In genomic region chr5:107670028-107670926, GRCh38 we compare ENCODE assay signal across 9 cellular contexts. TPM values are rescaled to one million over a fixed set of nuclear protein-coding genes. Genes with fewer than 3 reads are reported as not detected.
A peak's percentile ranks its signal among the peaks of the same experiment; 100 is the strongest.
DNase-seq lines count a peak whose midpoint lies in the region; ATAC-seq and TF ChIP-seq lines count a peak whose summit lies in the region.
"Had no signal": no experiment of that assay in that cellular context is flagged by ENCODE, and none has a peak within 500 bp of the region (broad histone marks: within the 10 kb centered on the region; RNA-seq: fewer than 3 reads in every experiment).

No MANE protein-coding gene starts in this region.

- RAD21 ChIA-PET in HCT116 (lab: Charles Lee; ENCODE audit: low non-redundant PET in 1 of 2, low total read pairs in 2 of 2, uncharacterized antibody in 2 of 2, unreplicated experiment in 2 of 2): no interaction called here

- H3K9me3 ChIP-seq in DND-41 (ENCODE audit: insufficient read depth, low read length, severe bottlenecking) (no peaks in the 10 kb centered on the region), HCT116 (ENCODE audit: control insufficient read depth in 1 of 2, insufficient read depth in 1 of 2, low read depth in 1 of 2, low read length in 2 of 2) (no peaks in the 10 kb centered on the region), SJCRH30 (replicated peaks) (no peaks in the 10 kb centered on the region), mucosa of rectum (ENCODE audit: control insufficient read depth in 2 of 2, low read length in 2 of 2) (no peaks in the 10 kb centered on the region), uterus (no peaks in the 10 kb centered on the region)

- peaks cover 15% of the 10 kb centered on the region for H3K36me3 Mint-ChIP-seq in effector memory CD8-positive, alpha-beta T cell (ENCODE audit: insufficient read depth)

- POLR2A ChIA-PET in HCT116 (lab: Charles Lee): no interaction called here

- peaks cover 28 to 31% of the 10 kb centered on the region in 2 donors for H3K4me1 Mint-ChIP-seq in effector memory CD8-positive, alpha-beta T cell (ENCODE audit: low read depth in 2 of 2)

- H3K36me3 ChIP-seq in DND-41 (ENCODE audit: insufficient read depth, low read length) (no peaks in the 10 kb centered on the region), HCT116 (ENCODE audit: control insufficient read depth in 1 of 2, insufficient read depth in 2 of 2, low read length in 2 of 2) (no peaks in the 10 kb centered on the region), SJCRH30 (peaks cover 3% of the 10 kb centered on the region; the same call in 1 of the 2 replicates), mucosa of rectum (ENCODE audit: control insufficient read depth in 2 of 2, insufficient read depth in 2 of 2, low read length in 2 of 2) (no peaks in the 10 kb centered on the region), uterus (no peaks in the 10 kb centered on the region)

- no peak for TF ChIP-seq RAD21 in HCT116 (IDR thresholded peaks at IDR 0.05; ENCODE audit: low read depth)

- H3K27me3 Mint-ChIP-seq in effector memory CD8-positive, alpha-beta T cell: peaks cover 49 to 74% of the 10 kb centered on the region in 2 donors

- peak overlapping the region; percentile 82 for H2AFZ ChIP-seq in DND-41 (ENCODE audit: low read depth, low read length)
- peak overlapping the region; percentile 62 for H2AFZ ChIP-seq in HCT116 (ENCODE audit: low read depth, low read length, poor library complexity, severe bottlenecking)

- H4K20me1 ChIP-seq in DND-41 (ENCODE audit: insufficient read depth, low read length) (no peaks in the 10 kb centered on the region), HCT116 (ENCODE audit: insufficient read depth) (no peaks in the 10 kb centered on the region)

- no TSS peak for BruUV-seq in HCT116 (replicated peaks; lab: Mats Ljungman, UMichigan)

- no peaks in the 10 kb centered on the region for H3K79me2 ChIP-seq in DND-41 (ENCODE audit: insufficient read depth, low read length)
- no peaks in the 10 kb centered on the region for H3K79me2 ChIP-seq in HCT116 (ENCODE audit: insufficient read depth, low read length)

- H3K9ac ChIP-seq in DND-41 (ENCODE audit: low read depth, low read length) (peak overlapping the region; percentile 64), HCT116 (ENCODE audit: low read length) (no peak overlapping the region), mucosa of rectum (ENCODE audit: low read depth in 1 of 2, low read length in 2 of 2) (peak overlapping the region; percentile 6 to 79)

- no peak overlapping the region for H3K27ac ChIP-seq in DND-41 (ENCODE audit: low read length)
- no peak overlapping the region for H3K27ac ChIP-seq in HCT116 (ENCODE audit: low read depth, low read length)
- peak overlapping the region; percentile 97 for H3K27ac ChIP-seq in SJCRH30
- peak overlapping the region; percentile 16 to 76 for H3K27ac ChIP-seq in mucosa of rectum (ENCODE audit: low read depth in 2 of 2, low read length in 2 of 2)
- H3K27ac ChIP-seq in uterus: no peak overlapping the region

- CTCF ChIA-PET in HCT116 (lab: Charles Lee): no interaction called here

- H3K9me2 ChIP-seq in HCT116 (ENCODE audit: insufficient read depth): no peaks in the 10 kb centered on the region

- H3K4me1 ChIP-seq in DND-41 (ENCODE audit: insufficient read depth, low read length): peaks cover 34% of the 10 kb centered on the region
- H3K4me1 ChIP-seq in HCT116 (ENCODE audit: control insufficient read depth in 1 of 2, insufficient read depth in 2 of 2, low read length in 2 of 2): peaks cover 8 to 36% of the 10 kb centered on the region in 2 experiments; a peak in 3 of 4 replicates
- peaks cover 7% of the 10 kb centered on the region; the same call in 1 of the 2 replicates for H3K4me1 ChIP-seq in SJCRH30
- H3K4me1 ChIP-seq in mucosa of rectum (ENCODE audit: control insufficient read depth in 2 of 2, insufficient read depth in 2 of 2, low read length in 2 of 2): peaks cover 10 to 16% of the 10 kb centered on the region in 2 donors
- peaks cover 0 to 4% of the 10 kb centered on the region in 2 donors for H3K4me1 ChIP-seq in uterus

- TF ChIP-seq POLR2A in HCT116 (IDR thresholded peaks at IDR 0.05; ENCODE audit: borderline replicate concordance, extremely low read depth, insufficient read depth, insufficient read length): no peak
- no peak for TF ChIP-seq POLR2A in uterus (IDR thresholded peaks at IDR 0.05)

- no peaks in the 10 kb centered on the region for H3K9me3 Mint-ChIP-seq in effector memory CD8-positive, alpha-beta T cell

- intact Hi-C loops in HCT116 (cut with micrococcal nuclease) (loop anchor here (5.0 to 10.0 kb wide), 4 partner anchors 425 to 1548 kb away; no protein-coding TSS in a partner anchor), uterus (cut with DNase I; ENCODE audit: low total_unique reads) (no loop called here)

- ATAC-seq in DND-41 (ENCODE audit: insufficient read depth, low read depth): peak; percentile 60
- peak; percentile 18; the same call in 1 of the 2 replicates for ATAC-seq in HCT116
- ATAC-seq in effector memory CD8-positive, alpha-beta T cell (replicated peaks): peak; percentile 31
- no peak for ATAC-seq in HG02885 (IDR thresholded peaks at IDR 0.05; ENCODE audit: poor library complexity, unreplicated experiment)

- TF ChIP-seq CTCF in DND-41 (IDR thresholded peaks at IDR 0.05; ENCODE audit: borderline replicate concordance, extremely low read depth, low read length, poor library complexity, severe bottlenecking) (no peak), HCT116 (IDR thresholded peaks at IDR 0.05 in 2 of 3, conservative IDR thresholded peaks at IDR 0.05 in 1 of 3; ENCODE audit: borderline replicate concordance in 1 of 3, insufficient read depth in 1 of 3, low read depth in 2 of 3, low read length in 2 of 3) (no peak), uterus (IDR thresholded peaks at IDR 0.05) (no peak)

- peak; percentile 52 for DNase-seq in DND-41
- DNase-seq in HCT116 (ENCODE audit: low read depth, low spot score): no peak
- peak; percentile 76 to 77 for DNase-seq in SJCRH30
- peak in 2 of 3 experiments; percentile 2 to 16 for DNase-seq in effector memory CD8-positive, alpha-beta T cell
- DNase-seq in uterus: no peak
- no peak for DNase-seq in stimulated activated CD4-positive, alpha-beta T cell treated with anti-CD3 and anti-CD28 coated beads, Interleukin-1b, Interleukin-23, amount 100 ng/mL, for 48 hours

- H3K4me3 ChIP-seq in DND-41 (ENCODE audit: low read depth in 1 of 2, low read length in 2 of 2) (peak overlapping the region; percentile 31 to 63; a peak in 3 of 4 replicates), HCT116 (replicated peaks in 1 of 2; ENCODE audit: low read depth in 1 of 2, low read length in 2 of 2) (peak overlapping the region; percentile 38 to 63), SJCRH30 (peak overlapping the region; percentile 84), mucosa of rectum (ENCODE audit: low read length in 2 of 2) (peak overlapping the region; percentile 83), uterus (peak overlapping the region; percentile 12 to 41)

- H3K4me3 Mint-ChIP-seq in effector memory CD8-positive, alpha-beta T cell: peak overlapping the region; percentile 77 to 78

- H3K4me2 ChIP-seq in DND-41 (ENCODE audit: insufficient read depth, low read length): peak overlapping the region; percentile 87
- H3K4me2 ChIP-seq in HCT116 (ENCODE audit: low read length): peak overlapping the region; percentile 97

- no peaks in the 10 kb centered on the region for H3K27me3 ChIP-seq in DND-41 (ENCODE audit: insufficient read depth, low read length, poor library complexity)
- H3K27me3 ChIP-seq in HCT116 (ENCODE audit: insufficient read depth, low read length): no peaks in the 10 kb centered on the region
- no peaks in the 10 kb centered on the region for H3K27me3 ChIP-seq in SJCRH30
- peaks cover 2 to 3% of the 10 kb centered on the region in 2 donors for H3K27me3 ChIP-seq in mucosa of rectum (ENCODE audit: control insufficient read depth in 2 of 2, insufficient read depth in 2 of 2, low read length in 2 of 2)
- H3K27me3 ChIP-seq in uterus: peaks cover 0 to 6% of the 10 kb centered on the region in 2 donors

- no peak overlapping the region for H3K27ac Mint-ChIP-seq in effector memory CD8-positive, alpha-beta T cell

TF ChIP-seq in HCT116, 20 proteins besides CTCF, POLR2A, EP300 and RAD21:
- TF ChIP-seq YY1 (IDR thresholded peaks at IDR 0.05; ENCODE audit: extremely low read depth, insufficient replicate concordance, low read depth, low read length) (no peak), MAX (IDR thresholded peaks at IDR 0.05) (peak; percentile 88), CEBPB (IDR thresholded peaks at IDR 0.05; ENCODE audit: low read depth) (no peak)

RNA-seq across cellular contexts. Expression of gene EFNA5, which starts 0.5 kb away (rescaled TPM):
- 0.22 TPM for total RNA-seq in HCT116 (2021; ENCODE audit: unreplicated experiment)
- polyA plus RNA-seq in HCT116 (2012): 0.04 and 0.08 TPM in 2 replicates
- total RNA-seq in SJCRH30 (2014; rRNA removed; shearing (Covaris generic)): 32.7 and 41.3 TPM in 2 replicates
- 10 to 100 TPM in 2 of 4 donors, 1 to 10 TPM in 2; 1.2 to 22.7 (median 9.4) TPM for total RNA-seq in uterus
- total RNA-seq: activated CD8-positive, alpha-beta memory T cell treated with anti-CD3 and anti-CD28 coated beads for 36 hours had no signal

Comparison
In these comparisons a context has a peak if more than half of its experiments do, and no peak if none do; other contexts are left out.
1. DNase-seq: peak in DND-41 (single experiment), SJCRH30 (2 of 2) and effector memory CD8-positive, alpha-beta T cell (2 of 3); none in HCT116 (single experiment), uterus (0 of 2) and stimulated activated CD4-positive, alpha-beta T cell treated with anti-CD3 and anti-CD28 coated beads, Interleukin-1b, Interleukin-23, amount 100 ng/mL, for 48 hours (single experiment).
2. H3K27ac ChIP-seq: peak in SJCRH30 (single experiment) and mucosa of rectum (2 of 2); none in DND-41 (single experiment), HCT116 (single experiment) and uterus (0 of 2).
3. H3K4me3 ChIP-seq: peak in every context shown above with its lines; median percentile 84 in SJCRH30; 83 in mucosa of rectum; 50 in HCT116; 47 in DND-41; 26 in uterus.